16 cellular contexts compared by ENCODE assay signal in the genomic region with DNA sequence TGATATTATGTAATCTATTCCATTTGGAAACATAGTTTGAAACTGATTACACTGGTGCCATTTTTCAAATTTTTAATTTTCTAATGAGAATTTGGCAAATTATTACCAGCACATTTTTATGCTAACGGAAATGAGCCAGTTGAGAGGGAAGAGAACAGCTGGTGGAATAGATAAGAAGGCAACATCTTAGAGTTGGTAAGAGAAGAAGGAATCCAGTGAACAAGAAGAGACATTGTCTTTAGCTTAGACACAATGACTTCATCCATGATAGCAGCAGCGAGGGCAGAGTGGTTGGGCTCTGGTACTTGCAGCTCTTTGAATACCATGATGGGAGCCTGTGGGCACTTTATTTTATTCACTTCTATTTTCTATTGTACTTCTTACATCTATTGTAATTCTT.
"Had no signal": no experiment of that assay in that cellular context is flagged by ENCODE, and none has a peak within 500 bp of the region (broad histone marks: within the 10 kb centered on the region; RNA-seq: fewer than 3 reads in every experiment).

No MANE protein-coding gene starts in this region.

- H3K27me3 ChIP-seq: ascending aorta, neutrophil, right lobe of liver, upper lobe of left lung had no signal

- H3K36me3 ChIP-seq: ascending aorta, neutrophil, prostate gland, right lobe of liver, upper lobe of left lung had no signal

- H3K4me3 ChIP-seq: ascending aorta, prostate gland, right lobe of liver, upper lobe of left lung had no signal

- DNase-seq: activated CD8-positive, alpha-beta T cell treated with anti-CD3 and anti-CD28 coated beads, Interleukin-2, amount 10 ng/mL, durations not matched to agents 7 days and 5 days; activated naive CD4-positive, alpha-beta T cell; caudate nucleus; effector memory CD4-positive, alpha-beta T cell; glutamatergic neuron; immature natural killer cell; left cardiac atrium; naive thymus-derived CD8-positive, alpha-beta T cell; right lobe of liver; stimulated activated CD4-positive, alpha-beta T cell treated with anti-CD3 and anti-CD28 coated beads, Interleukin-12 subunit alpha, Interleukin-12 subunit beta, amount 100 ng/mL, for 4 hours; stimulated activated naive CD4-positive, alpha-beta T cell; upper lobe of left lung had no signal

- H3K27ac ChIP-seq: ascending aorta, epithelial cell of prostate, neutrophil, prostate gland, right lobe of liver, upper lobe of left lung had no signal

- H3K9me3 ChIP-seq: ascending aorta, neutrophil, prostate gland, right lobe of liver, upper lobe of left lung had no signal

- ATAC-seq: activated CD8-positive, alpha-beta T cell treated with anti-CD3 and anti-CD28 coated beads, Interleukin-2, amount 10 ng/mL, durations not matched to agents 7 days and 5 days; naive thymus-derived CD8-positive, alpha-beta T cell; right lobe of liver had no signal

- H3K4me1 ChIP-seq: ascending aorta, prostate gland, right lobe of liver had no signal
